22 cellular contexts compared by ENCODE assay signal in genomic region chr2:105999590-105999989, GRCh38.
"Had no signal": no experiment of that assay in that cellular context is flagged by ENCODE, and none has a peak within 500 bp of the region (broad histone marks: within the 10 kb centered on the region; RNA-seq: fewer than 3 reads in every experiment).

No MANE protein-coding gene starts in this region.

- ATAC-seq: foreskin keratinocyte; gastroesophageal sphincter; left colon; left lobe of liver; left ventricle myocardium superior; naive thymus-derived CD4-positive, alpha-beta T cell had no signal

- H3K4me2 ChIP-seq: hepatocyte had no signal

- H2AFZ ChIP-seq: hepatocyte had no signal

- H3K79me2 ChIP-seq: hepatocyte had no signal

- H3K9me3 ChIP-seq: colonic mucosa had no signal

- H3K4me3 ChIP-seq: colonic mucosa, esophagus muscularis mucosa, gastroesophageal sphincter, heart left ventricle, hepatocyte, lung had no signal

- H3K36me3 ChIP-seq: colonic mucosa, esophagus muscularis mucosa, gastroesophageal sphincter, heart left ventricle had no signal

- H3K4me1 ChIP-seq: colonic mucosa, esophagus muscularis mucosa, foreskin keratinocyte, gastroesophageal sphincter, heart left ventricle had no signal

- DNase-seq: colonic mucosa; cortex of kidney; effector CD4-positive, alpha-beta T cell; effector memory CD4-positive, alpha-beta T cell; foreskin keratinocyte; heart left ventricle; hypothalamus; immature natural killer cell; islet precursor cell; kidney; kidney glomerular epithelial cell; left colon; left ventricle myocardium superior; mammary epithelial cell; mesendoderm; midbrain; naive thymus-derived CD4-positive, alpha-beta T cell had no signal

- H3K27me3 ChIP-seq: colonic mucosa, esophagus muscularis mucosa, gastroesophageal sphincter, heart left ventricle, hepatocyte had no signal

- H3K27ac ChIP-seq: colonic mucosa, esophagus muscularis mucosa, foreskin keratinocyte, gastroesophageal sphincter, heart left ventricle, hepatocyte had no signal
